11 cellular contexts compared by ENCODE assay signal in genomic region chr2:36485521-36485920, GRCh38.
DNase-seq lines count a peak whose midpoint lies in the region; ATAC-seq, FAIRE-seq and TF ChIP-seq lines count a peak whose summit lies in the region.
"Had no signal": no experiment of that assay in that cellular context is flagged by ENCODE, and none has a peak within 500 bp of the region (broad histone marks: within the 10 kb centered on the region; RNA-seq: fewer than 3 reads in every experiment).

No MANE protein-coding gene starts in this region.

- no peak overlapping the region for H3K4me3 ChIP-seq in astrocyte of the cerebellum (ENCODE audit: low read depth, low read length)
- no peak overlapping the region for H3K4me3 ChIP-seq in heart right ventricle
- H3K4me3 ChIP-seq in sigmoid colon = no peak overlapping the region
- H3K4me3 ChIP-seq: neural progenitor cell had no signal

- ATAC-seq in heart right ventricle (peak; percentile 31 to 61 (median 50)), HG03378 (IDR thresholded peaks at IDR 0.05; ENCODE audit: unreplicated experiment) (no peak), GM19455 (IDR thresholded peaks at IDR 0.05; ENCODE audit: unreplicated experiment) (no peak)

- H3K27me3 ChIP-seq in heart right ventricle (no peaks in the 10 kb centered on the region), sigmoid colon (no peaks in the 10 kb centered on the region)
- H3K27me3 ChIP-seq: neural progenitor cell had no signal

- H3K4me1 ChIP-seq in heart right ventricle = peaks cover 14 to 69% (median 45%) of the 10 kb centered on the region in 9 donors
- H3K4me1 ChIP-seq in sigmoid colon = peaks cover 0 to 98% (median 86%) of the 10 kb centered on the region in 4 donors
- H3K4me1 ChIP-seq: neural progenitor cell had no signal

- WGBS in heart right ventricle, 2 donors = 20 to 26% methylated on average over 4 of the region's 4 CpGs
- 61 to 77% methylated on average over 4 of the region's 4 CpGs for WGBS in sigmoid colon, 2 donors

- intact Hi-C loops in heart right ventricle (cut with DNase I) (no loop called here), sigmoid colon (cut with DNase I) (no loop called here)

- H3K9me3 ChIP-seq in heart right ventricle = no peaks in the 10 kb centered on the region
- H3K9me3 ChIP-seq in sigmoid colon = no peaks in the 10 kb centered on the region

- TF ChIP-seq CTCF in astrocyte of the cerebellum (IDR thresholded peaks at IDR 0.05; ENCODE audit: low read depth, low read length, missing control alignments) = no peak
- no peak for TF ChIP-seq CTCF in heart right ventricle (IDR thresholded peaks at IDR 0.05)
- TF ChIP-seq CTCF in sigmoid colon (IDR thresholded peaks at IDR 0.05) = no peak

- H3K27ac ChIP-seq in heart right ventricle (peak overlapping the region in 8 of 10 donors; percentile 13 to 83 (median 72)), sigmoid colon (peak overlapping the region; percentile 72 to 87 (median 78))
- H3K27ac ChIP-seq: neural progenitor cell had no signal

- H3K36me3 ChIP-seq in heart right ventricle (peaks cover 0 to 38% (median 4%) of the 10 kb centered on the region in 9 donors), sigmoid colon (peaks cover 0 to 9% (median 0%) of the 10 kb centered on the region in 4 donors)
- H3K36me3 ChIP-seq: neural progenitor cell had no signal

- TF ChIP-seq EP300 in sigmoid colon (IDR thresholded peaks at IDR 0.05) = no peak

- TF ChIP-seq POLR2A in sigmoid colon (IDR thresholded peaks at IDR 0.05) = no peak

- in situ Hi-C loops in astrocyte of the cerebellum (cut with HindIII; ENCODE audit: low sequenced_read_pairs) = no loop called here

- FAIRE-seq in frontal cortex (lab: Jason Lieb, UNC) = no peak

- DNase-seq in EH (ENCODE audit: low read depth) (peak; percentile 99), astrocyte of the cerebellum (ENCODE audit: low read depth) (peak; percentile 57), heart right ventricle (peak in 1 of 2 donors; percentile 29), sigmoid colon (no peak), frontal cortex (ENCODE audit: low spot score in 2 of 2) (no peak), HuH-7.5 (ENCODE audit: low spot score) (no peak)
- DNase-seq: erythroblast; stimulated activated CD8-positive, alpha-beta memory T cell treated with anti-CD3 and anti-CD28 coated beads, Interleukin-4, amount 100 ng/mL, for 48 hours had no signal

Comparison
In these comparisons a context has a peak if more than half of its experiments do, and no peak if none do; other contexts are left out.
1. DNase-seq: peak in EH (single experiment) and astrocyte of the cerebellum (single experiment); none in sigmoid colon (single experiment), frontal cortex (0 of 2) and HuH-7.5 (single experiment).
2. ATAC-seq: peak in heart right ventricle (8 of 8); none in HG03378 (single experiment) and GM19455 (single experiment).